In genomic region chr5:99900302-99900811, GRCh38 we compare ENCODE assay signal across 13 cellular contexts.
DNase-seq lines count a peak whose midpoint lies in the region; ATAC-seq and TF ChIP-seq lines count a peak whose summit lies in the region.
"Had no signal": no experiment of that assay in that cellular context is flagged by ENCODE, and none has a peak within 500 bp of the region (broad histone marks: within the 10 kb centered on the region; RNA-seq: fewer than 3 reads in every experiment).

No MANE protein-coding gene starts in this region.

- BruUV-seq in PC-3 (replicated peaks; lab: Mats Ljungman, UMichigan) = no TSS peak

- WGBS in smooth muscle cell (ENCODE audit: low lambda C conversion rate) = 89% methylated on average over 1 of the region's 1 CpG

- no peaks in the 10 kb centered on the region for H3K36me3 ChIP-seq in PC-3 (ENCODE audit: low read depth, low read length)
- no peaks in the 10 kb centered on the region for H3K36me3 ChIP-seq in smooth muscle cell (ENCODE audit: low read depth)

- peaks cover 4% of the 10 kb centered on the region; the same call in 1 of the 2 replicates for H4K20me1 ChIP-seq in PC-3 (ENCODE audit: low read length)
- H4K20me1 ChIP-seq in smooth muscle cell (ENCODE audit: low read depth) = no peaks in the 10 kb centered on the region

- H3K9ac ChIP-seq in PC-3 (ENCODE audit: low read length) = peak overlapping the region; percentile 18; the same call in 1 of the 2 replicates
- H3K9ac ChIP-seq in smooth muscle cell (ENCODE audit: low read depth) = no peak overlapping the region

- H3K27me3 ChIP-seq in PC-3 (ENCODE audit: low read length) = no peaks in the 10 kb centered on the region
- no peaks in the 10 kb centered on the region for H3K27me3 ChIP-seq in smooth muscle cell (ENCODE audit: low read depth)

- H3K79me2 ChIP-seq in PC-3 (ENCODE audit: low read length) = no peaks in the 10 kb centered on the region
- H3K79me2 ChIP-seq in smooth muscle cell (ENCODE audit: low read depth) = no peaks in the 10 kb centered on the region

- H3K4me3 ChIP-seq in PC-3 (ENCODE audit: low read length) (0 out of 2 replicates have a peak overlapping the region, but pooled peaks have one; percentile 2), epithelial cell of proximal tubule (ENCODE audit: low read depth, low read length) (no peak overlapping the region), smooth muscle cell (no peak overlapping the region)

- H3F3A ChIP-seq in PC-3 (ENCODE audit: low read length, unreplicated experiment) (peaks cover 6% of the 10 kb centered on the region), smooth muscle cell (ENCODE audit: low read depth) (no peaks in the 10 kb centered on the region)

- intact Hi-C loops in PC-3 (cut with micrococcal nuclease) = loop anchor here (5.0 kb wide), 1 partner anchor 282 kb away; no protein-coding TSS in a partner anchor

- TF ChIP-seq CTCF in PC-3 (conservative IDR thresholded peaks at IDR 0.05; ENCODE audit: low read depth, low read length) (no peak), epithelial cell of proximal tubule (conservative IDR thresholded peaks at IDR 0.05; ENCODE audit: low read depth, low read length) (no peak), smooth muscle cell (IDR thresholded peaks at IDR 0.05; ENCODE audit: borderline replicate concordance, insufficient read depth, poor library complexity, severe bottlenecking) (no peak)

- peaks cover 21% of the 10 kb centered on the region for H3K4me1 ChIP-seq in PC-3 (ENCODE audit: insufficient read depth, low read length)
- H3K4me1 ChIP-seq in smooth muscle cell (ENCODE audit: low read depth) = no peaks in the 10 kb centered on the region

- H3K9me2 ChIP-seq in PC-3 (replicated peaks; ENCODE audit: low read length) = no peaks in the 10 kb centered on the region

- DNase-seq in NCI-H2107 treated with DMSO at 0.1 percent for 48 hours (lab: John Stamatoyannopoulos, UW; ENCODE audit: unreplicated experiment) (peak; percentile 9), NCI-H2107 (lab: John Stamatoyannopoulos, UW) (no peak), PC-3 (peak; percentile 98), epithelial cell of proximal tubule (ENCODE audit: low read depth) (peak; percentile 60), smooth muscle cell (lab: John Stamatoyannopoulos, UW; ENCODE audit: unreplicated experiment) (no peak), NCI-H2227 (lab: John Stamatoyannopoulos, UW; ENCODE audit: unreplicated experiment) (no peak)
- DNase-seq: activated CD4-positive, alpha-beta T cell treated with anti-CD3 and anti-CD28 coated beads, Interleukin-2, amount 50 U/mL, for 4 hours; activated naive CD4-positive, alpha-beta T cell; EL; IMR-90; NCI-H2227 treated with DMSO at 0.1 percent for 48 hours had no signal

- H3K27ac ChIP-seq in PC-3 (ENCODE audit: low read length) = peak overlapping the region; percentile 82
- H3K27ac ChIP-seq in smooth muscle cell (ENCODE audit: low read depth) = peak overlapping the region; percentile 65

- CTCF ChIA-PET in PC-3 (lab: Charles Lee) = no interaction called here

- H2AFZ ChIP-seq in PC-3 (ENCODE audit: low read length) (no peak overlapping the region), smooth muscle cell (ENCODE audit: low read depth) (no peak overlapping the region)

- peak overlapping the region; percentile 55 for H3K4me2 ChIP-seq in PC-3 (ENCODE audit: low read length)
- H3K4me2 ChIP-seq in smooth muscle cell = no peak overlapping the region

- POLR2A ChIA-PET in PC-3 (lab: Charles Lee; ENCODE audit: unreplicated experiment) = interaction anchor here (0.6 to 0.7 kb wide), 3 partner anchors 29 to 272 kb away, joined by 3 to 7 read pairs (median 7); no protein-coding TSS in a partner anchor

- ATAC-seq in PC-3 (peak; percentile 91), HG03571 (IDR thresholded peaks at IDR 0.05; ENCODE audit: unreplicated experiment) (no peak), GM21576 (IDR thresholded peaks at IDR 0.05; ENCODE audit: unreplicated experiment) (no peak)

- H3K9me3 ChIP-seq in PC-3 (ENCODE audit: low read length) (no peaks in the 10 kb centered on the region), smooth muscle cell (replicated peaks; ENCODE audit: low read depth) (no peaks in the 10 kb centered on the region)

Comparison
In these comparisons a context has a peak if more than half of its experiments do, and no peak if none do; other contexts are left out.
1. DNase-seq: peak in NCI-H2107 treated with DMSO at 0.1 percent for 48 hours (single experiment), PC-3 (single experiment) and epithelial cell of proximal tubule (single experiment); none in NCI-H2107 (single experiment), smooth muscle cell (single experiment) and NCI-H2227 (single experiment).